1 cellular context compared by ENCODE assay signal in the genomic region with DNA sequence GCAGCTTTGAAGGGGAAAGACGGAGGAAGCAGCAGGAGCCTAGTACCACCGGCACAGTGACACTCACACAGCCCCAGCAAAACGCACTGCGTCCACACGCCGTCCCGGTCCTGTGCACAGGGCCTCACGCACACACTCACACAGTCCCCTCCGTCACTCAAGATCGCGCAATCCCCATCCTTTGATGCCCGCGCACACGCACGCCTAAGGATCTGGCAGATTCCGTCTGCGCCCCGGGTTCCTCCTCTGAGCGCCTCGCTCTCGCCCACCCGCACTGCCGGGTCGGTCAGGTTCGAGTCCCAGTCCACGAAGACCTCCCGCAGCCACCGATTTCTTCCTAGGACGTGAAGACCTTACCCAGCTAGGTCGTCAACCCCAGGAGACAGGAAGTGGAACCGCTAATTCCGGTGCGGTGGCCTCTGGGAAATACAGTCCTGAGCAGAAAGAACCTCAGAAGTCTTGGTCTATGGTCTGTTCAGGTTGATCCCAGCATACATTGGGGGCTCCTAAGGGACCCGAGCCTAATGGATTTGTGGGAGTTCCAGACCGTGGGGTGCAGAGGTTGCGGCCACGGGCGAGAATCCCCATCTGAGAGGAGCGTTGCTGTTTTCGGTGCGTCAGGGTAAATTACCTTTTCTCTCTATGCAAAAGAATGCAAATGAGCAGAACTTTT.
TF ChIP-seq lines count a peak whose summit lies in the region.

ZNF780B (minus strand) TSS at position 400 of the 673 bp plus-strand sequence. CDS start 5,899 bp downstream, outside the sequence.

TF ChIP-seq in HepG2, 621 proteins besides CTCF, POLR2A, EP300 and RAD21 (continued from another document and continues in another):
- TF ChIP-seq, protein P1, sequence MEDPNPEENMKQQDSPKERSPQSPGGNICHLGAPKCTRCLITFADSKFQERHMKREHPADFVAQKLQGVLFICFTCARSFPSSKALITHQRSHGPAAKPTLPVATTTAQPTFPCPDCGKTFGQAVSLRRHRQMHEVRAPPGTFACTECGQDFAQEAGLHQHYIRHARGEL (CRISPR knock-in tag; IDR thresholded peaks at IDR 0.05): no peak
- TF ChIP-seq FOXC1 (CRISPR knock-in tag; IDR thresholded peaks at IDR 0.05; ENCODE audit: borderline replicate concordance): no peak
- peak; percentile 21; the same call in 1 of the 2 replicates for TF ChIP-seq PITX1 (CRISPR knock-in tag; IDR thresholded peaks at IDR 0.05)
- no peak for TF ChIP-seq GPBP1L1 (CRISPR knock-in tag; IDR thresholded peaks at IDR 0.05)
- 0 out of 2 replicates have a peak, but pooled peaks have one; percentile 64 for TF ChIP-seq ZNF34 (CRISPR knock-in tag; IDR thresholded peaks at IDR 0.05; ENCODE audit: borderline replicate concordance)
- TF ChIP-seq CHCHD3 (CRISPR knock-in tag; IDR thresholded peaks at IDR 0.05): peak; percentile 76; the same call in 1 of the 2 replicates
- TF ChIP-seq HMGXB3 (CRISPR knock-in tag; IDR thresholded peaks at IDR 0.05; ENCODE audit: borderline replicate concordance): no peak
- no peak for TF ChIP-seq GLMP (CRISPR knock-in tag; IDR thresholded peaks at IDR 0.05; ENCODE audit: borderline replicate concordance)
- no peak for TF ChIP-seq PBX3 (CRISPR knock-in tag; IDR thresholded peaks at IDR 0.05; ENCODE audit: borderline replicate concordance)
- TF ChIP-seq ZNF773 (CRISPR knock-in tag; IDR thresholded peaks at IDR 0.05; ENCODE audit: borderline replicate concordance): no peak
- no peak for TF ChIP-seq ZNF17 (CRISPR knock-in tag; IDR thresholded peaks at IDR 0.05)
- TF ChIP-seq, protein P2, sequence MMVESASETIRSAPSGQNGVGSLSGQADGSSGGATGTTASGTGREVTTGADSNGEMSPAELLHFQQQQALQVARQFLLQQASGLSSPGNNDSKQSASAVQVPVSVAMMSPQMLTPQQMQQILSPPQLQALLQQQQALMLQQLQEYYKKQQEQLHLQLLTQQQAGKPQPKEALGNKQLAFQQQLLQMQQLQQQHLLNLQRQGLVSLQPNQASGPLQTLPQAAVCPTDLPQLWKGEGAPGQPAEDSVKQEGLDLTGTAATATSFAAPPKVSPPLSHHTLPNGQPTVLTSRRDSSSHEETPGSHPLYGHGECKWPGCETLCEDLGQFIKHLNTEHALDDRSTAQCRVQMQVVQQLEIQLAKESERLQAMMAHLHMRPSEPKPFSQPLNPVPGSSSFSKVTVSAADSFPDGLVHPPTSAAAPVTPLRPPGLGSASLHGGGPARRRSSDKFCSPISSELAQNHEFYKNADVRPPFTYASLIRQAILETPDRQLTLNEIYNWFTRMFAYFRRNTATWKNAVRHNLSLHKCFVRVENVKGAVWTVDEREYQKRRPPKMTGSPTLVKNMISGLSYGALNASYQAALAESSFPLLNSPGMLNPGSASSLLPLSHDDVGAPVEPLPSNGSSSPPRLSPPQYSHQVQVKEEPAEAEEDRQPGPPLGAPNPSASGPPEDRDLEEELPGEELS (CRISPR knock-in tag; IDR thresholded peaks at IDR 0.05): no peak; the same call in 1 of the 2 replicates
- no peak for TF ChIP-seq BRD4 (CRISPR knock-in tag; IDR thresholded peaks at IDR 0.05)
- no peak for TF ChIP-seq PATZ1 (CRISPR knock-in tag; IDR thresholded peaks at IDR 0.05)
- peak; percentile 73; the same call in 1 of the 2 replicates for TF ChIP-seq ZNF343 (CRISPR knock-in tag; IDR thresholded peaks at IDR 0.05)
- TF ChIP-seq NFYB (CRISPR knock-in tag; IDR thresholded peaks at IDR 0.05): no peak; the same call in 1 of the 2 replicates
- TF ChIP-seq, protein P3, sequence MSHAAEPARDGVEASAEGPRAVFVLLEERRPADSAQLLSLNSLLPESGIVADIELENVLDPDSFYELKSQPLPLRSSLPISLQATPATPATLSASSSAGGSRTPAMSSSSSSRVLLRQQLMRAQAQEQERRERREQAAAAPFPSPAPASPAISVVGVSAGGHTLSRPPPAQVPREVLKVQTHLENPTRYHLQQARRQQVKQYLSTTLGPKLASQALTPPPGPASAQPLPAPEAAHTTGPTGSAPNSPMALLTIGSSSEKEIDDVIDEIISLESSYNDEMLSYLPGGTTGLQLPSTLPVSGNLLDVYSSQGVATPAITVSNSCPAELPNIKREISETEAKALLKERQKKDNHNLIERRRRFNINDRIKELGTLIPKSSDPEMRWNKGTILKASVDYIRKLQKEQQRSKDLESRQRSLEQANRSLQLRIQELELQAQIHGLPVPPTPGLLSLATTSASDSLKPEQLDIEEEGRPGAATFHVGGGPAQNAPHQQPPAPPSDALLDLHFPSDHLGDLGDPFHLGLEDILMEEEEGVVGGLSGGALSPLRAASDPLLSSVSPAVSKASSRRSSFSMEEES (CRISPR knock-in tag; IDR thresholded peaks at IDR 0.05): no peak
- TF ChIP-seq ARID5B (CRISPR knock-in tag; IDR thresholded peaks at IDR 0.05): no peak
- no peak for TF ChIP-seq ZNF549 (CRISPR knock-in tag; IDR thresholded peaks at IDR 0.05)
- TF ChIP-seq, protein P4, sequence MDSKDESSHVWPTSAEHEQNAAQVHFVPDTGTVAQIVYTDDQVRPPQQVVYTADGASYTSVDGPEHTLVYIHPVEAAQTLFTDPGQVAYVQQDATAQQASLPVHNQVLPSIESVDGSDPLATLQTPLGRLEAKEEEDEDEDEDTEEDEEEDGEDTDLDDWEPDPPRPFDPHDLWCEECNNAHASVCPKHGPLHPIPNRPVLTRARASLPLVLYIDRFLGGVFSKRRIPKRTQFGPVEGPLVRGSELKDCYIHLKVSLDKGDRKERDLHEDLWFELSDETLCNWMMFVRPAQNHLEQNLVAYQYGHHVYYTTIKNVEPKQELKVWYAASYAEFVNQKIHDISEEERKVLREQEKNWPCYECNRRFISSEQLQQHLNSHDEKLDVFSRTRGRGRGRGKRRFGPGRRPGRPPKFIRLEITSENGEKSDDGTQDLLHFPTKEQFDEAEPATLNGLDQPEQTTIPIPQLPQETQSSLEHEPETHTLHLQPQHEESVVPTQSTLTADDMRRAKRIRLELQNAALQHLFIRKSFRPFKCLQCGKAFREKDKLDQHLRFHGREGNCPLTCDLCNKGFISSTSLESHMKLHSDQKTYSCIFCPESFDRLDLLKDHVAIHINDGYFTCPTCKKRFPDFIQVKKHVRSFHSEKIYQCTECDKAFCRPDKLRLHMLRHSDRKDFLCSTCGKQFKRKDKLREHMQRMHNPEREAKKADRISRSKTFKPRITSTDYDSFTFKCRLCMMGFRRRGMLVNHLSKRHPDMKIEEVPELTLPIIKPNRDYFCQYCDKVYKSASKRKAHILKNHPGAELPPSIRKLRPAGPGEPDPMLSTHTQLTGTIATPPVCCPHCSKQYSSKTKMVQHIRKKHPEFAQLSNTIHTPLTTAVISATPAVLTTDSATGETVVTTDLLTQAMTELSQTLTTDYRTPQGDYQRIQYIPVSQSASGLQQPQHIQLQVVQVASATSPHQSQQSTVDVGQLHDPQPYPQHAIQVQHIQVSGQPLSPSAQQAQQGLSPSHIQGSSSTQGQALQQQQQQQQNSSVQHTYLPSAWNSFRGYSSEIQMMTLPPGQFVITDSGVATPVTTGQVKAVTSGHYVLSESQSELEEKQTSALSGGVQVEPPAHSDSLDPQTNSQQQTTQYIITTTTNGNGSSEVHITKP (CRISPR knock-in tag; IDR thresholded peaks at IDR 0.05; ENCODE audit: low read depth): 0 out of 2 replicates have a peak, but pooled peaks have one; percentile 46
- no peak for TF ChIP-seq SOX5 (CRISPR knock-in tag; IDR thresholded peaks at IDR 0.05; ENCODE audit: borderline replicate concordance)
- 0 out of 2 replicates have a peak, but pooled peaks have one; percentile 22 for TF ChIP-seq ZNF564 (CRISPR knock-in tag; IDR thresholded peaks at IDR 0.05)
- peak; percentile 93 for TF ChIP-seq PHF8 (CRISPR knock-in tag; IDR thresholded peaks at IDR 0.05)
- TF ChIP-seq ZNF761 (CRISPR knock-in tag; conservative IDR thresholded peaks at IDR 0.05): no peak
- no peak for TF ChIP-seq ZNF33A (CRISPR knock-in tag; IDR thresholded peaks at IDR 0.05; ENCODE audit: borderline replicate concordance)
- no peak for TF ChIP-seq TCF7 (IDR thresholded peaks at IDR 0.05; ENCODE audit: low read depth)
